In the genomic region with DNA sequence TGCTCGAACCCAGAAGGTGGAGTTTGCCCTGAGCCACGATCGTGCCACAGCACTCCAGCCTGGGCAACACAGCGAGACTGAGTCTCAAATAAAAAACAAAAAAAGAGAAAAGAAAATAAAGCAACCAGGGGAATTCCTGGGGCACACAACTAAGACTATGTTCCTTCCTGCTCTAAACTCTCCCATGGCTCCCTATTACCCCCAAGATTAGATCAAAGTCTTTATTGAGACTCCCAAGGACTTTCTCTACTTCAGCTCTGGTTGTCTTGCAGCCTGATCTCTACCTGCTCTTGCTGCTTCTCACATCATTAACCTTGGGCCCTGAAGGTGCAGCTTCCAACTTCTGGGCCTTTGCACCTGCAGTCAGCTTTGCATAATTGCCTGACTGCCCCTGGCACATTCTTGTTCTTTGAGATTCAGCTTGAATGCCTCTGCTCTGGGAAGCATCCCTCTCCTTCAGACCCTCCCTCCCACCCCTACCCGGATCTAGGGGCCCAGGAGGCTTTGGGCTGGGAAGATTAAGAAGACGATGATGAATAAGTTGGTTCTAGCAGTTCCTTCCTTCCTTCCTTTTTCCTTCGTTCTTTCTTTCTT, we compare ENCODE assay signal across 1 cellular context.
TF ChIP-seq lines count a peak whose summit lies in the region.

No MANE protein-coding gene starts in this region.

TF ChIP-seq in GM12878, 131 proteins besides CTCF, POLR2A, EP300 and RAD21:
- TF ChIP-seq IRF4 (IDR thresholded peaks at IDR 0.05; ENCODE audit: low read depth, low read length), result no peak
- peak; percentile 77; the same call in 1 of the 2 replicates for TF ChIP-seq KDM1A (IDR thresholded peaks at IDR 0.05; ENCODE audit: borderline replicate concordance)
- TF ChIP-seq STAT1 (conservative IDR thresholded peaks at IDR 0.05), result no peak
- peak; percentile 73; the same call in 1 of the 2 replicates for TF ChIP-seq ZNF217 (IDR thresholded peaks at IDR 0.05)
